Comparison of ENCODE assay signal across 8 cellular contexts in genomic region chr2:226031078-226031937, GRCh38.
A peak's percentile ranks its signal among the peaks of the same experiment; 100 is the strongest.
DNase-seq lines count a peak whose midpoint lies in the region; ATAC-seq and TF ChIP-seq lines count a peak whose summit lies in the region.

No MANE protein-coding gene starts in this region.

- ATAC-seq in GM21447 (IDR thresholded peaks at IDR 0.05; ENCODE audit: unreplicated experiment): peak; percentile 53
- peak; percentile 83 to 85 for ATAC-seq in stimulated activated naive B cell treated with anti-CD40 and anti-IgM and Interleukin-4, amounts not matched to agents 10 μg/mL and 1 μg/mL and 100 μg/mL, for 72 hours (replicated peaks)

- TF ChIP-seq CTCF in AG09319 (IDR thresholded peaks at IDR 0.05; ENCODE audit: low read depth, low read length) (no peak), WI38 (IDR thresholded peaks at IDR 0.05; ENCODE audit: low read depth, low read length) (no peak)

- H3K27ac Mint-ChIP-seq in stimulated activated naive B cell treated with anti-CD40 and anti-IgM and Interleukin-4, amounts not matched to agents 10 μg/mL and 1 μg/mL and 100 μg/mL, for 72 hours: peak overlapping the region; percentile 7

- H3K36me3 Mint-ChIP-seq in stimulated activated naive B cell treated with anti-CD40 and anti-IgM and Interleukin-4, amounts not matched to agents 10 μg/mL and 1 μg/mL and 100 μg/mL, for 72 hours: no peaks in the 10 kb centered on the region

- H3K27me3 ChIP-seq in esophagus (ENCODE audit: control insufficient read depth in 1 of 2, insufficient read depth in 2 of 2, low read length in 2 of 2): no peaks in the 10 kb centered on the region

- whole genome bisulfite sequencing in esophagus, 2 donors: 1% methylated on average over 33 of the region's 33 CpGs

- peaks cover 14 to 32% of the 10 kb centered on the region in 2 donors for H3K4me1 Mint-ChIP-seq in stimulated activated naive B cell treated with anti-CD40 and anti-IgM and Interleukin-4, amounts not matched to agents 10 μg/mL and 1 μg/mL and 100 μg/mL, for 72 hours

- no peaks in the 10 kb centered on the region for H3K36me3 ChIP-seq in esophagus (ENCODE audit: control insufficient read depth in 2 of 2, insufficient read depth in 2 of 2, low read length in 1 of 2)

- peak overlapping the region; percentile 82 to 83 for H3K4me3 Mint-ChIP-seq in stimulated activated naive B cell treated with anti-CD40 and anti-IgM and Interleukin-4, amounts not matched to agents 10 μg/mL and 1 μg/mL and 100 μg/mL, for 72 hours

- H3K27ac ChIP-seq in esophagus (ENCODE audit: low read depth in 2 of 2, low read length in 1 of 2): peak overlapping the region in 1 of 2 donors; percentile 2

- H3K4me3 ChIP-seq in WI38 (ENCODE audit: low read depth, low read length) (peak overlapping the region; percentile 62), esophagus (ENCODE audit: low read depth in 1 of 2, low read length in 2 of 2) (peak overlapping the region; percentile 36 to 62)

- no peaks in the 10 kb centered on the region for H3K9me3 ChIP-seq in esophagus (ENCODE audit: control insufficient read depth in 2 of 2, insufficient read depth in 1 of 2, low read depth in 1 of 2, low read length in 1 of 2)

- peak; percentile 11 for DNase-seq in AG09319 (ENCODE audit: extremely low read depth, low read depth)
- peak in 2 of 3 experiments; percentile 92 to 93 for DNase-seq in NCI-H1417 (lab: John Stamatoyannopoulos, UW)
- DNase-seq in midbrain (lab: John Stamatoyannopoulos, UW): peak; percentile 55
- DNase-seq in stimulated activated naive B cell treated with anti-CD40 and anti-IgM and Interleukin-4, amounts not matched to agents 10 μg/mL and 1 μg/mL and 100 μg/mL, for 72 hours: no peak
- no peak for DNase-seq in T-helper 9 cell

- H3K9me3 Mint-ChIP-seq in stimulated activated naive B cell treated with anti-CD40 and anti-IgM and Interleukin-4, amounts not matched to agents 10 μg/mL and 1 μg/mL and 100 μg/mL, for 72 hours: peaks cover 0 to 2% of the 10 kb centered on the region in 2 donors

- H3K4me1 ChIP-seq in esophagus (ENCODE audit: control insufficient read depth in 2 of 2, insufficient read depth in 2 of 2, low read length in 1 of 2): no peaks in the 10 kb centered on the region

- H3K27me3 Mint-ChIP-seq in stimulated activated naive B cell treated with anti-CD40 and anti-IgM and Interleukin-4, amounts not matched to agents 10 μg/mL and 1 μg/mL and 100 μg/mL, for 72 hours: peaks cover 8 to 27% of the 10 kb centered on the region in 2 donors

Comparison
In these comparisons a context has a peak if more than half of its experiments do, and no peak if none do; other contexts are left out.
1. DNase-seq: peak in AG09319 (single experiment), NCI-H1417 (2 of 3) and midbrain (single experiment); none in stimulated activated naive B cell treated with anti-CD40 and anti-IgM and Interleukin-4, amounts not matched to agents 10 μg/mL and 1 μg/mL and 100 μg/mL, for 72 hours (single experiment) and T-helper 9 cell (single experiment).